In genomic region chr2:142873850-142874287, GRCh38 we compare ENCODE assay signal across 11 cellular contexts. TPM values are rescaled to one million over a fixed set of nuclear protein-coding genes. Genes with fewer than 3 reads are reported as not detected.
DNase-seq lines count a peak whose midpoint lies in the region; ATAC-seq and TF ChIP-seq lines count a peak whose summit lies in the region.
"Had no signal": no experiment of that assay in that cellular context is flagged by ENCODE, and none has a peak within 500 bp of the region (broad histone marks: within the 10 kb centered on the region; RNA-seq: fewer than 3 reads in every experiment).

No MANE protein-coding gene starts in this region.

- H3K9ac ChIP-seq in neural progenitor cell = no peak overlapping the region

- H3K27me3 Mint-ChIP-seq in Caco-2 (ENCODE audit: insufficient read depth, unreplicated experiment) = no peaks in the 10 kb centered on the region
- H3K27me3 Mint-ChIP-seq in GM23338 (ENCODE audit: insufficient read depth, low read depth, poor library complexity) = no peaks in the 10 kb centered on the region
- no peaks in the 10 kb centered on the region for H3K27me3 Mint-ChIP-seq in MCF 10A (ENCODE audit: insufficient read depth, unreplicated experiment)
- H3K27me3 Mint-ChIP-seq in neural progenitor cell (ENCODE audit: insufficient read depth, low read depth) = no peaks in the 10 kb centered on the region
- no peaks in the 10 kb centered on the region for H3K27me3 Mint-ChIP-seq in activated CD4-positive, alpha-beta T cell treated with anti-CD3 and anti-CD28 coated beads, Interleukin-2, amount 10 ng/mL, durations not matched to agents 7 days and 5 days

- H3K9me3 ChIP-seq in Caco-2 (peaks cover 1% of the 10 kb centered on the region; the same call in 1 of the 2 replicates), neural progenitor cell (ENCODE audit: low read depth) (no peaks in the 10 kb centered on the region)
- H3K9me3 ChIP-seq: mucosa of descending colon had no signal

- intact Hi-C loops in Caco-2 (cut with micrococcal nuclease; ENCODE audit: unreplicated experiment) (loop anchor here (1.0 kb wide), 2 partner anchors 11 to 106 kb away; no protein-coding TSS in a partner anchor), MCF 10A (cut with micrococcal nuclease) (no loop called here)

- H2AFZ ChIP-seq in GM23338 = peak overlapping the region; percentile 82
- H2AFZ ChIP-seq in neural progenitor cell (replicated peaks) = peak overlapping the region; percentile 2

- H3F3A ChIP-seq in GM23338 (replicated peaks; ENCODE audit: low read depth) = no peaks in the 10 kb centered on the region
- H3F3A ChIP-seq in neural progenitor cell (ENCODE audit: low read depth) = no peaks in the 10 kb centered on the region

- no peaks in the 10 kb centered on the region for H4K20me1 ChIP-seq in GM23338 (replicated peaks; ENCODE audit: insufficient read depth)
- no peaks in the 10 kb centered on the region for H4K20me1 ChIP-seq in neural progenitor cell (ENCODE audit: low read depth)

- no peaks in the 10 kb centered on the region; the same call in 1 of the 2 replicates for H3K36me3 ChIP-seq in Caco-2 (ENCODE audit: control insufficient read depth, insufficient read depth, low read length)
- no peaks in the 10 kb centered on the region for H3K36me3 ChIP-seq in GM23338 (ENCODE audit: insufficient read depth)
- H3K36me3 ChIP-seq in neural progenitor cell = no peaks in the 10 kb centered on the region

- CTCF ChIA-PET in Caco-2 (lab: Charles Lee) = interaction anchor here (1.1 kb wide), 1 partner anchor 42 kb away, joined by 3 read pairs; no protein-coding TSS in a partner anchor
- CTCF ChIA-PET in MCF 10A (lab: Yijun Ruan, JAX) = interaction anchor here (2.3 to 4.2 kb wide), 2 partner anchors 16 to 192 kb away, joined by 12 to 45 read pairs; no protein-coding TSS in a partner anchor
- CTCF ChIA-PET in activated CD4-positive, alpha-beta T cell treated with anti-CD3 and anti-CD28 coated beads, Interleukin-2, amount 10 ng/mL, durations not matched to agents 7 days and 5 days (lab: Charles Lee) = no interaction called here

- H3K4me3 ChIP-seq in Caco-2 (ENCODE audit: low read depth, low read length) (no peak overlapping the region), GM23338 (no peak overlapping the region), neural progenitor cell (no peak overlapping the region)
- H3K4me3 ChIP-seq: dorsolateral prefrontal cortex, mucosa of descending colon had no signal

- H3K79me2 ChIP-seq in GM23338 (replicated peaks; ENCODE audit: insufficient read depth) (no peaks in the 10 kb centered on the region), neural progenitor cell (ENCODE audit: low read depth) (no peaks in the 10 kb centered on the region)

- no peaks in the 10 kb centered on the region for H3K36me3 Mint-ChIP-seq in Caco-2 (ENCODE audit: insufficient read depth, unreplicated experiment)
- H3K36me3 Mint-ChIP-seq in GM23338 (ENCODE audit: low read depth) = no peaks in the 10 kb centered on the region
- peaks cover 19% of the 10 kb centered on the region for H3K36me3 Mint-ChIP-seq in MCF 10A (ENCODE audit: insufficient read depth, unreplicated experiment)
- H3K36me3 Mint-ChIP-seq in neural progenitor cell = no peaks in the 10 kb centered on the region
- H3K36me3 Mint-ChIP-seq in activated CD4-positive, alpha-beta T cell treated with anti-CD3 and anti-CD28 coated beads, Interleukin-2, amount 10 ng/mL, durations not matched to agents 7 days and 5 days (ENCODE audit: low read depth) = no peaks in the 10 kb centered on the region

- peaks cover 8% of the 10 kb centered on the region for H3K9me3 Mint-ChIP-seq in Caco-2 (ENCODE audit: unreplicated experiment)
- H3K9me3 Mint-ChIP-seq in GM23338 = 0 out of 3 replicates have a peak, but pooled peaks cover 2% of the 10 kb centered on the region
- H3K9me3 Mint-ChIP-seq in MCF 10A (ENCODE audit: unreplicated experiment) = no peaks in the 10 kb centered on the region
- no peaks in the 10 kb centered on the region for H3K9me3 Mint-ChIP-seq in neural progenitor cell
- H3K9me3 Mint-ChIP-seq in activated CD4-positive, alpha-beta T cell treated with anti-CD3 and anti-CD28 coated beads, Interleukin-2, amount 10 ng/mL, durations not matched to agents 7 days and 5 days = no peaks in the 10 kb centered on the region

- no peak for DNase-seq in Caco-2
- no peak for DNase-seq in GM23338 (ENCODE audit: low spot score)
- no peak for DNase-seq in MCF 10A (ENCODE audit: unreplicated experiment)
- DNase-seq in neural progenitor cell (ENCODE audit: low spot score) = no peak
- DNase-seq in NCI-H526 (lab: John Stamatoyannopoulos, UW) = no peak
- DNase-seq in activated CD4-positive, alpha-beta T cell treated with anti-CD3 and anti-CD28 coated beads, Interleukin-2, amount 10 ng/mL, durations not matched to agents 7 days and 5 days = no peak
- DNase-seq: activated gamma-delta T cell treated with Interleukin-2 at 50 U/mL for 16 hours, dorsolateral prefrontal cortex had no signal

- ATAC-seq in GM23338 (no peak), GM21447 (IDR thresholded peaks at IDR 0.05; ENCODE audit: unreplicated experiment) (no peak), HG02623 (IDR thresholded peaks at IDR 0.05; ENCODE audit: unreplicated experiment) (no peak)

- BruUV-seq in Caco-2 (replicated peaks; lab: Mats Ljungman, UMichigan) (no TSS peak), MCF 10A (replicated peaks; lab: Mats Ljungman, UMichigan) (no TSS peak)

- TF ChIP-seq CTCF in Caco-2 (IDR thresholded peaks at IDR 0.05; ENCODE audit: insufficient read depth in 1 of 2, low read depth in 1 of 2, low read length in 1 of 2, severe bottlenecking in 1 of 2, unreplicated experiment in 1 of 2) = no peak
- TF ChIP-seq CTCF in GM23338 (conservative IDR thresholded peaks at IDR 0.05; ENCODE audit: low read depth in 2 of 2) = no peak
- TF ChIP-seq CTCF in MCF 10A (IDR thresholded peaks at IDR 0.05; ENCODE audit: unreplicated experiment) = no peak
- no peak for TF ChIP-seq CTCF in neural progenitor cell (IDR thresholded peaks at IDR 0.05)

- H3K4me1 Mint-ChIP-seq in Caco-2 (ENCODE audit: low read depth, unreplicated experiment) = peaks cover 36% of the 10 kb centered on the region
- peaks cover 13% of the 10 kb centered on the region; the same call in 1 of the 3 replicates for H3K4me1 Mint-ChIP-seq in GM23338
- H3K4me1 Mint-ChIP-seq in MCF 10A (ENCODE audit: insufficient read depth, unreplicated experiment) = peaks cover 51% of the 10 kb centered on the region
- H3K4me1 Mint-ChIP-seq in neural progenitor cell = no peaks in the 10 kb centered on the region
- H3K4me1 Mint-ChIP-seq in activated CD4-positive, alpha-beta T cell treated with anti-CD3 and anti-CD28 coated beads, Interleukin-2, amount 10 ng/mL, durations not matched to agents 7 days and 5 days = no peaks in the 10 kb centered on the region

- H3K27ac ChIP-seq in GM23338 (ENCODE audit: low read depth) = no peak overlapping the region
- H3K27ac ChIP-seq in neural progenitor cell = no peak overlapping the region

- H3K4me3 Mint-ChIP-seq in Caco-2 (ENCODE audit: unreplicated experiment) = no peak overlapping the region
- H3K4me3 Mint-ChIP-seq in GM23338 = no peak overlapping the region
- H3K4me3 Mint-ChIP-seq in MCF 10A (ENCODE audit: unreplicated experiment) = peak overlapping the region; percentile 38
- no peak overlapping the region for H3K4me3 Mint-ChIP-seq in neural progenitor cell
- H3K4me3 Mint-ChIP-seq in activated CD4-positive, alpha-beta T cell treated with anti-CD3 and anti-CD28 coated beads, Interleukin-2, amount 10 ng/mL, durations not matched to agents 7 days and 5 days = no peak overlapping the region

- H3K9me2 ChIP-seq in GM23338 (ENCODE audit: insufficient read depth) = no peaks in the 10 kb centered on the region

- no peaks in the 10 kb centered on the region for H3K27me3 ChIP-seq in Caco-2 (replicated peaks; ENCODE audit: control insufficient read depth, insufficient read depth, low read length)
- no peaks in the 10 kb centered on the region for H3K27me3 ChIP-seq in GM23338 (ENCODE audit: insufficient read depth)
- H3K27me3 ChIP-seq in neural progenitor cell = no peaks in the 10 kb centered on the region
- H3K27me3 ChIP-seq: dorsolateral prefrontal cortex had no signal

- H3K27ac Mint-ChIP-seq in Caco-2 (ENCODE audit: unreplicated experiment) = peak overlapping the region; percentile 40
- no peak overlapping the region for H3K27ac Mint-ChIP-seq in GM23338
- peak overlapping the region; percentile 97 for H3K27ac Mint-ChIP-seq in MCF 10A (ENCODE audit: low read depth, unreplicated experiment)
- H3K27ac Mint-ChIP-seq in neural progenitor cell = no peak overlapping the region
- no peak overlapping the region for H3K27ac Mint-ChIP-seq in activated CD4-positive, alpha-beta T cell treated with anti-CD3 and anti-CD28 coated beads, Interleukin-2, amount 10 ng/mL, durations not matched to agents 7 days and 5 days

- H3K4me2 ChIP-seq in GM23338 (no peak overlapping the region), neural progenitor cell (no peak overlapping the region)

- H3K4me1 ChIP-seq in Caco-2 = peaks cover 47% of the 10 kb centered on the region
- H3K4me1 ChIP-seq in GM23338 (ENCODE audit: insufficient read depth) = 0 out of 2 replicates have a peak, but pooled peaks cover 3% of the 10 kb centered on the region
- no peaks in the 10 kb centered on the region for H3K4me1 ChIP-seq in neural progenitor cell

- POLR2A ChIA-PET in Caco-2 (lab: Charles Lee) = no interaction called here
- POLR2A ChIA-PET in MCF 10A (lab: Yijun Ruan, JAX) = interaction anchor here (0.7 to 2.7 kb wide), 21 partner anchors 8 to 1820 kb away, joined by 3 to 26 read pairs (median 4); no protein-coding TSS in a partner anchor
- POLR2A ChIA-PET in activated CD4-positive, alpha-beta T cell treated with anti-CD3 and anti-CD28 coated beads, Interleukin-2, amount 10 ng/mL, durations not matched to agents 7 days and 5 days (lab: Charles Lee) = no interaction called here

TF ChIP-seq in GM23338, 12 proteins besides CTCF, POLR2A, EP300 and RAD21 (continues in another document):
- no peak for TF ChIP-seq ZNF331 (CRISPR knock-in tag; IDR thresholded peaks at IDR 0.05; ENCODE audit: low read depth)
- no peak for TF ChIP-seq STAT1 (IDR thresholded peaks at IDR 0.05; ENCODE audit: unreplicated experiment)
- TF ChIP-seq CREB1 (CRISPR knock-in tag; IDR thresholded peaks at IDR 0.05; ENCODE audit: low read depth) = no peak
- no peak for TF ChIP-seq EZH2 (IDR thresholded peaks at IDR 0.05; ENCODE audit: low read depth, unreplicated experiment)

RNA-seq across cellular contexts. Expression of gene KYNU, which starts 3.6 kb away (rescaled TPM):
- total RNA-seq in Caco-2 (2022) (4.3 and 5.2 TPM in 2 replicates), MCF 10A (2022) (143 and 160 TPM in 2 replicates), neural progenitor cell (ENCODE audit: low replicate concordance) (0.96 TPM in 1 of 2 replicates, not detected in the other)
- total RNA-seq in GM23338 (2014; rRNA removed; shearing (Covaris generic)) = 0.03 and 0.50 TPM in 2 replicates
- 0.10 and 0.21 TPM in 2 replicates for polyA plus RNA-seq in GM23338 (2016; fragmentation: Nextera tagmentation; extraction: Ambion mirVana)
- total RNA-seq in activated CD4-positive, alpha-beta T cell treated with anti-CD3 and anti-CD28 coated beads, Interleukin-2, amount 10 ng/mL, durations not matched to agents 7 days and 5 days = not detected

Comparison
In these comparisons a context has a peak if more than half of its experiments do, and no peak if none do; other contexts are left out.
1. H3K27ac Mint-ChIP-seq: peak in Caco-2 (single experiment) and MCF 10A (single experiment); none in GM23338 (single experiment), neural progenitor cell (single experiment) and activated CD4-positive, alpha-beta T cell treated with anti-CD3 and anti-CD28 coated beads, Interleukin-2, amount 10 ng/mL, durations not matched to agents 7 days and 5 days (single experiment).
2. RNA of gene KYNU, which starts 3.6 kb away (total RNA-seq): 143 to 160 TPM in MCF 10A; 4.3 to 5.2 TPM in Caco-2, 0.03 to 0.50 TPM in GM23338, 0.96 TPM in neural progenitor cell and not detected in activated CD4-positive, alpha-beta T cell treated with anti-CD3 and anti-CD28 coated beads, Interleukin-2, amount 10 ng/mL, durations not matched to agents 7 days and 5 days; every median in the first group is over 10 times any median in the second.